Comparison of ENCODE assay signal across 1 cellular context in the genomic region with DNA sequence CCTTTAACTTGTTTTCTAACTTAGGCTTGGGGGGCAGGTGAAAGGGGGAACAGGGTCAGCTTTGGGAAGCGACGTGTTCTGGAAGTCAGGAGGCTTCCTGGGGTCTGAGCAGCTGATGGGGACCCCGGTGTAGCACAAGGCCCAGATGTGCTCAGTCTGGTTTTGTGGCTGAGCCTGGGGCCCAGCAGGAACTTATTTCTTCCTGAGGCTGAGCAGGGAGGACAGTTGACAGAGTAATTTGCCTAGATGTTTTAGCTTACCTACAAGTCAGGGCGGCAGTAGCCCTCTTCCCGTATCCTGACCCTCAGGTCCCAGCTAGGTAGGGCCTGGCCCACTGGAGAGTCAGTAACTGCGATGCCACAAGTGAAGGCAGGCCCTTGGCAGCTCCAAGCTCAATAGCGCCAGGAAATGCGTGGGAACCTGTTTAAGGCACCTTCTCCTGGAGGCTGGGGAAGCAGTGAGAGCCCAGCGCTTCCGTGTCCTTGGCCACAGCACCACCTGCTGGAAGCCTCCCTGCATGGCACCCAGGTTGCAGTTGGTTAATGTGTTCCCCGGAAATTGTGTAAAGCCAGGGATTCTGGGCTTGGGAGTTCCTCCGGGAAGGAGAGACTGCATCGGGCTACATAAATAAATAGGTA.
TF ChIP-seq lines count a peak whose summit lies in the region.

No MANE protein-coding gene starts in this region.

TF ChIP-seq in PFSK-1, 5 proteins besides CTCF, POLR2A, EP300 and RAD21 (continued from another document):
- TF ChIP-seq SIN3A (IDR thresholded peaks at IDR 0.05; ENCODE audit: borderline replicate concordance, insufficient read depth, low read length) (no peak), FOXP2 (optimal IDR thresholded peaks at IDR 0.05; ENCODE audit: borderline replicate concordance, extremely low read depth, extremely low read length, insufficient read depth) (peak; percentile 55)
TF ChIP-seq in PFSK-1: peak in this region for 1.
